In the genomic region with DNA sequence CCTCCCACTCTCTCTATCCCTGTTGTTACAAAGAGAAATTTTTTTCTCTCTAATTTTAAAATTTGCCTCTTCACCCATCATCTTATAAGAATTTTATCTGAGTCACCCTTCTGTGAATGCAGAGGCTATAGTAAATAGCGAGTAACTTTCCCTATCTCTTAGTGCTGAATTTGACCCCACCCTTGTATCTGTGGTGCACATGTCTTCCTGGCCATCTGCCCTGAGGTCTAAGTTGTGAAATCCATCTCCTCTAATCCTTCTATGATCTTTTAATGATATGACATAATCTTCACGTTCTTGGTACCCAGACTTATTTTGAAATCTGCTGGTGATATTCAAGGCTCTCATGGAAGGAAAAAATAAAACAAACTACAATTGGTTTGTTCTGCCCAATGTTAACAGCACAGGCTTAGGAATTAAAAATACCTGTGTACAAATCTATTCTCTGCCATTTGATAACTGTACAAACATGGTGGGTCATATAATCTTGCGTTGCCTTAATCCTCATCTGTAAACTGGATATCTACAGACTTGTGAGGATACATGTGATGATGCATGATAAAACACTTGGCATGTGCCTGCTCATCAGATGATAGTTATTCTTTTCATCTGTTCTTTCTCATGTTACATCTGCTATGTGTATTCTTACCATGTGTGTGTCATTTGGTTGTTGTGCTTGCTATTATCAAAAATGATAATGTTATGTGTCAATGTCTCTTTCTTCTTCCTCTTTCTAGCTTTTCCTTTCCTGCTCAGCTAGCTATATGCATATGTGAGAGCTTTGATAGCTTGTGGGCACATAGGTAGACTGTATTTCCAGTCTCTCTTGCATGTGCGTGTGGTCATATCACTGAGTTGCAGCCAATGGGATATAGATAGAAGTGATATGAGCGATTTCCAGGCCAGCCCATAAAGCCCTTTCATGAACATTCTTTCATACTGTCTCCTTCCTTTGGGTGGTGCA, we compare ENCODE assay signal across 12 cellular contexts. TPM values are rescaled to one million over a fixed set of nuclear protein-coding genes. Genes with fewer than 3 reads are reported as not detected.
A peak's percentile ranks its signal among the peaks of the same experiment; 100 is the strongest.
DNase-seq lines count a peak whose midpoint lies in the region; ATAC-seq and TF ChIP-seq lines count a peak whose summit lies in the region.
"Had no signal": no experiment of that assay in that cellular context is flagged by ENCODE, and none has a peak within 500 bp of the region (broad histone marks: within the 10 kb centered on the region; RNA-seq: fewer than 3 reads in every experiment).

No MANE protein-coding gene starts in this region.

- TF ChIP-seq POLR2A in breast epithelium (IDR thresholded peaks at IDR 0.05): no peak

- CTCF ChIA-PET in MCF 10A (lab: Yijun Ruan, JAX): no interaction called here

- H3K36me3 ChIP-seq in breast epithelium: no peaks in the 10 kb centered on the region
- H3K36me3 ChIP-seq: tibial nerve had no signal

- peak overlapping the region; percentile 18 for H3K27ac Mint-ChIP-seq in MCF 10A (ENCODE audit: low read depth, unreplicated experiment)

- no peak for TF ChIP-seq CTCF in MCF 10A (IDR thresholded peaks at IDR 0.05; ENCODE audit: unreplicated experiment)
- TF ChIP-seq CTCF in breast epithelium (IDR thresholded peaks at IDR 0.05): no peak

- ATAC-seq in GM18858 (IDR thresholded peaks at IDR 0.05; ENCODE audit: unreplicated experiment) (no peak), GM19328 (IDR thresholded peaks at IDR 0.05; ENCODE audit: unreplicated experiment) (no peak)

- H3K27ac ChIP-seq in breast epithelium: no peak overlapping the region
- H3K27ac ChIP-seq: tibial nerve had no signal

- H3K9me3 Mint-ChIP-seq in MCF 10A (ENCODE audit: unreplicated experiment): no peaks in the 10 kb centered on the region

- peaks cover 0 to 10% of the 10 kb centered on the region in 2 donors for H3K9me3 ChIP-seq in breast epithelium

- H3K4me1 ChIP-seq in breast epithelium: no peaks in the 10 kb centered on the region
- H3K4me1 ChIP-seq: tibial nerve had no signal

- H3K27me3 ChIP-seq in breast epithelium: peaks cover 0 to under 1% of the 10 kb centered on the region in 2 donors
- H3K27me3 ChIP-seq: tibial nerve had no signal

- peaks cover 14% of the 10 kb centered on the region for H3K4me1 Mint-ChIP-seq in MCF 10A (ENCODE audit: insufficient read depth, unreplicated experiment)

- intact Hi-C loops in MCF 10A (cut with micrococcal nuclease) (no loop called here), breast epithelium (cut with DNase I; ENCODE audit: low total_unique reads) (no loop called here)

- BruUV-seq in MCF 10A (replicated peaks; lab: Mats Ljungman, UMichigan): no TSS peak

- H3K4me3 ChIP-seq in breast epithelium: no peak overlapping the region
- H3K4me3 ChIP-seq: tibial nerve had no signal

- H3K36me3 Mint-ChIP-seq in MCF 10A (ENCODE audit: insufficient read depth, unreplicated experiment): peaks cover 6% of the 10 kb centered on the region

- DNase-seq in MCF 10A (ENCODE audit: unreplicated experiment) (peak; percentile 85), breast epithelium (ENCODE audit: low spot score in 2 of 2) (no peak), RPMI7951 (ENCODE audit: low read depth) (peak; percentile 86), fibroblast of gingiva (ENCODE audit: low read depth) (peak; percentile 36), amniotic stem cell (lab: John Stamatoyannopoulos, UW) (no peak), hypothalamus (lab: John Stamatoyannopoulos, UW) (no peak)
- DNase-seq: effector CD8-positive, alpha-beta T cell; NCI-H774 had no signal

- peaks cover 43% of the 10 kb centered on the region for H3K27me3 Mint-ChIP-seq in MCF 10A (ENCODE audit: insufficient read depth, unreplicated experiment)

- no peak overlapping the region for H3K4me3 Mint-ChIP-seq in MCF 10A (ENCODE audit: unreplicated experiment)

- POLR2A ChIA-PET in MCF 10A (lab: Yijun Ruan, JAX): interaction anchor here (0.5 to 1.2 kb wide), 3 partner anchors 9 to 1704 kb away, joined by 3 to 4 read pairs (median 4); no protein-coding TSS in a partner anchor

RNA-seq across cellular contexts. Expression of a gene that starts 13.7 kb away (rescaled TPM):
- total RNA-seq in MCF 10A (2022) (not detected in 2 replicates), breast epithelium (not detected)
- total RNA-seq in RPMI7951 (2014; rRNA removed; shearing (Covaris generic)): 0.10 TPM in 1 of 2 replicates, not detected in the other
- total RNA-seq: kidney epithelial cell, tibial nerve had no signal

RNA-seq across cellular contexts. Expression of a gene that starts 20.4 kb away (rescaled TPM):
- not detected in 2 replicates for total RNA-seq in MCF 10A (2022)
- 10 to 100 TPM in 1 of 3 donors, 1 to 10 TPM in 2; 4.3 to 15.0 (median 9.2) TPM for total RNA-seq in breast epithelium
- total RNA-seq in RPMI7951 (2014; rRNA removed; shearing (Covaris generic)): 0.36 and 0.59 TPM in 2 replicates
- total RNA-seq: kidney epithelial cell had no signal

Comparison
In these comparisons a context has a peak if more than half of its experiments do, and no peak if none do; other contexts are left out.
1. DNase-seq: peak in MCF 10A (single experiment), RPMI7951 (single experiment) and fibroblast of gingiva (single experiment); none in breast epithelium (0 of 2), amniotic stem cell (single experiment) and hypothalamus (0 of 51).